ENCODE assay signal across 18 cellular contexts in genomic region chr2:129717560-129718128, GRCh38.
DNase-seq lines count a peak whose midpoint lies in the region; ATAC-seq and TF ChIP-seq lines count a peak whose summit lies in the region.
"Had no signal": no experiment of that assay in that cellular context is flagged by ENCODE, and none has a peak within 500 bp of the region (broad histone marks: within the 10 kb centered on the region; RNA-seq: fewer than 3 reads in every experiment).

No MANE protein-coding gene starts in this region.

- peaks cover 0 to 5% (median 0%) of the 10 kb centered on the region in 4 donors for H3K27me3 ChIP-seq in esophagus squamous epithelium
- H3K27me3 ChIP-seq: upper lobe of left lung had no signal

- H3K27ac ChIP-seq in esophagus squamous epithelium, result peak overlapping the region in 3 of 4 donors; percentile 69 to 84 (median 73)
- H3K27ac ChIP-seq: upper lobe of left lung had no signal

- no peak for TF ChIP-seq POLR2A in esophagus squamous epithelium (IDR thresholded peaks at IDR 0.05)

- no peak overlapping the region for H3K4me3 ChIP-seq in esophagus squamous epithelium
- H3K4me3 ChIP-seq: upper lobe of left lung had no signal

- peaks cover 0 to 40% (median 0%) of the 10 kb centered on the region in 3 donors for H3K4me1 ChIP-seq in esophagus squamous epithelium
- H3K4me1 ChIP-seq: upper lobe of left lung had no signal

- intact Hi-C loops in esophagus squamous epithelium (cut with DNase I) (no loop called here), posterior vena cava (cut with DNase I) (no loop called here)

- no peaks in the 10 kb centered on the region for H3K9me3 ChIP-seq in esophagus squamous epithelium
- H3K9me3 ChIP-seq: upper lobe of left lung had no signal

- peak; percentile 83 for DNase-seq in DMS79 treated with DMSO at 0.1 percent for 48 hours (lab: John Stamatoyannopoulos, UW)
- DNase-seq in NCI-H2029 treated with DMSO at 0.1 percent for 48 hours (lab: John Stamatoyannopoulos, UW), result peak; percentile 18
- no peak for DNase-seq in esophagus squamous epithelium (lab: John Stamatoyannopoulos, UW)
- peak; percentile 52 for DNase-seq in posterior vena cava (ENCODE audit: low spot score)
- DNase-seq in NCI-H1105 treated with DMSO at 0.1 percent for 48 hours (lab: John Stamatoyannopoulos, UW), result no peak
- DNase-seq in dedifferentiated amniotic fluid mesenchymal stem cell (ENCODE audit: extremely low spot score), result no peak
- DNase-seq: activated CD4-positive, alpha-beta T cell treated with anti-CD3 and anti-CD28 coated beads for 1 hour; CD8-positive, alpha-beta T cell; effector CD8-positive, alpha-beta T cell; left cardiac atrium; NCI-H2081; stimulated activated CD4-positive, alpha-beta T cell treated with anti-CD3 and anti-CD28 coated beads, Interleukin-4, amount 100 ng/mL, for 1 hour; stimulated activated naive CD8-positive, alpha-beta T cell treated with anti-CD3 and anti-CD28 coated beads, Interleukin-15, amount 100 ng/mL, for 72 hours; T1000; upper lobe of left lung had no signal

- TF ChIP-seq CTCF in esophagus squamous epithelium (IDR thresholded peaks at IDR 0.05), result no peak

- no peak for ATAC-seq in GM18909 (IDR thresholded peaks at IDR 0.05; ENCODE audit: poor library complexity, unreplicated experiment)
- ATAC-seq: activated naive CD4-positive, alpha-beta T cell treated with anti-CD3 and anti-CD28 coated beads, Interleukin-2, amount 50 U/mL, for 72 hours; CD8-positive, alpha-beta T cell; HCT116; left cardiac atrium; stimulated activated naive CD8-positive, alpha-beta T cell treated with anti-CD3 and anti-CD28 coated beads, Interleukin-15, amount 100 ng/mL, for 72 hours had no signal

- H3K36me3 ChIP-seq in esophagus squamous epithelium, result no peaks in the 10 kb centered on the region
- H3K36me3 ChIP-seq: upper lobe of left lung had no signal

- 39 to 46% methylated on average over 9 to 11 of the region's 11 CpGs for WGBS in esophagus squamous epithelium, 2 donors

Comparison
In these comparisons a context has a peak if more than half of its experiments do, and no peak if none do; other contexts are left out.
1. DNase-seq: peak in DMS79 treated with DMSO at 0.1 percent for 48 hours (single experiment), NCI-H2029 treated with DMSO at 0.1 percent for 48 hours (single experiment) and posterior vena cava (single experiment); none in esophagus squamous epithelium (single experiment), NCI-H1105 treated with DMSO at 0.1 percent for 48 hours (single experiment) and dedifferentiated amniotic fluid mesenchymal stem cell (single experiment).